ENCODE assay signal across 8 cellular contexts in the genomic region with DNA sequence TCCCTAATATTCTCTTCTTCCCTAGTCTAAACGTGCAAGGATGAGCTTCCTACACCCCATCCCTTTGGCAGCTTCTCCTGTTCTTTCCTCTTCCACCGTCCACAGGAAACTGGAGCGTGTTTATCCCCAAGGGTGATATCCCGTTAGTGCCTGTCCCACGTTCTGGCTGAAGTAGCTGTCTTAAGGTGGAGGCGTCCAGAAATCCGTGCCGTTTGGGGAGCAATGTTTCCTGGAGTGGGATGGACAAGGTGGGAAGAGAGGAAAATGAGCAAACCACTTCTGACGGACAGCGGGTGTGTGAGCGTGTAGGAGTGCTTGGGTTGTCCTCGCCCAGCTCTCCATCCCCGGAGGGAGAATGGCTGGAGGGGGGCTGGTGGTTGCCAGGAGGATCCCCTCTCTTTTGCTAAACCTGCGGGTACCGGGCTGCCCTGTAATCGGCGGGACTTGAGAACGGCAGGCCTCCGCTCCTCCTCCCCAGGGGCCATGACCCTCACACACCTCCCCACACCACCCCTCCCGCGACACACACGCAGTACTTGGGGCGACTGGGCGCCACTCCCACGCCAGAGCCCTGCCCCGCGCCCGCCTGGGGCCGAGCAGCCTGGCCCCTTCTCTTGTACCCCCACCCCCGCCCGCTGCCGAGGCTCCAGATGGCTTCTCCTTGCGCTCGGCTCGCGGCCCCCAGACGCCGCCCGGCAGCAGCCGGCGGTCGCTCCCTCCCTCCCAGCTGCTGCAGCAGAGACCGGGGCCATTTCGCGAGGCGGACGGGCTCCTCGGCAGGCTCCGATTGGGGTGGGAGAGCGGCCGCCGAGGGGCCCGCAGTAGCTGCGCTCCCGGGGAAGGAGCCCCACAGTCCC. TPM values are rescaled to one million over a fixed set of nuclear protein-coding genes. Genes with fewer than 3 reads are reported as not detected.
DNase-seq lines count a peak whose midpoint lies in the region; ATAC-seq and TF ChIP-seq lines count a peak whose summit lies in the region.

No MANE protein-coding gene starts in this region.

- CTCF ChIA-PET in OCI-LY7 (lab: Charles Lee; ENCODE audit: unreplicated experiment) (interaction anchor here (0.9 kb wide), 1 partner anchor 10 kb away, joined by 3 read pairs; no protein-coding TSS in a partner anchor), MCF 10A (lab: Yijun Ruan, JAX) (interaction anchor here (0.6 to 3.1 kb wide), 17 partner anchors 10 to 992 kb away, joined by 3 to 18 read pairs (median 4); a partner anchor contains a TSS)

- H3K36me3 ChIP-seq in OCI-LY7 (ENCODE audit: insufficient read depth, low read length) (no peaks in the 10 kb centered on the region), liver (ENCODE audit: control insufficient read depth in 4 of 4, insufficient read depth in 3 of 4, low read depth in 1 of 4, low read length in 3 of 4) (no peaks in the 10 kb centered on the region), stomach (no peaks in the 10 kb centered on the region)

- intact Hi-C loops in OCI-LY7 (cut with micrococcal nuclease; ENCODE audit: unreplicated experiment): no loop called here
- intact Hi-C loops in MCF 10A (cut with micrococcal nuclease): loop anchor here (1.0 to 10.0 kb wide), 4 partner anchors 32 to 1139 kb away; a partner anchor contains a TSS
- intact Hi-C loops in stomach (cut with DNase I; ENCODE audit: low total_unique reads): no loop called here

- no peak for TF ChIP-seq EP300 in stomach (IDR thresholded peaks at IDR 0.05)

- WGBS in liver: 4% methylated on average over 55 of the region's 55 CpGs
- 3 to 7% (median 5%) methylated on average over 20 to 54 of the region's 55 CpGs for WGBS in stomach, 5 donors

- H3K27me3 Mint-ChIP-seq in MCF 10A (ENCODE audit: insufficient read depth, unreplicated experiment): no peaks in the 10 kb centered on the region

- H3K36me3 Mint-ChIP-seq in MCF 10A (ENCODE audit: insufficient read depth, unreplicated experiment): no peaks in the 10 kb centered on the region

- no peaks in the 10 kb centered on the region for H4K20me1 ChIP-seq in OCI-LY7 (ENCODE audit: insufficient read depth, low read length)

- H3K4me3 ChIP-seq in GM12875 (ENCODE audit: low read depth, low read length) (peak overlapping the region; percentile 74), OCI-LY7 (ENCODE audit: low read depth, low read length, poor library complexity, severe bottlenecking) (peak overlapping the region; percentile 65), liver (ENCODE audit: low read depth in 1 of 3, low read length in 3 of 3) (peak overlapping the region in 2 of 3 donors; percentile 55 to 61), stomach (peak overlapping the region; percentile 65 to 80 (median 69))

- H3K27ac ChIP-seq in OCI-LY7 (ENCODE audit: low read depth, low read length, poor library complexity, severe bottlenecking) (no peak overlapping the region), liver (ENCODE audit: low read depth in 1 of 2, low read length in 2 of 2) (no peak overlapping the region), stomach (peak overlapping the region; percentile 51 to 86 (median 83))

- H3K9me3 Mint-ChIP-seq in MCF 10A (ENCODE audit: unreplicated experiment): no peaks in the 10 kb centered on the region

- H3K9ac ChIP-seq in liver (ENCODE audit: low read depth in 1 of 2, low read length in 2 of 2): no peak overlapping the region

- POLR2A ChIA-PET in OCI-LY7 (lab: Charles Lee) (no interaction called here), MCF 10A (lab: Yijun Ruan, JAX) (interaction anchor here (0.5 to 2.4 kb wide), 3 partner anchors 111 to 1348 kb away, joined by 3 to 9 read pairs (median 3); a partner anchor contains a TSS)

- H3K27ac Mint-ChIP-seq in MCF 10A (ENCODE audit: low read depth, unreplicated experiment): peak overlapping the region; percentile 83

- H3K9me3 ChIP-seq in OCI-LY7 (ENCODE audit: low read length) (no peaks in the 10 kb centered on the region), liver (ENCODE audit: control insufficient read depth in 4 of 4, low read length in 3 of 4) (peaks cover 0 to 2% (median under 1%) of the 10 kb centered on the region in 4 donors), stomach (peaks cover 3 to 13% (median 7%) of the 10 kb centered on the region in 4 donors)

- TF ChIP-seq RAD21 in liver (IDR thresholded peaks at IDR 0.05): no peak

- BruUV-seq in OCI-LY7 (replicated peaks; lab: Mats Ljungman, UMichigan): no TSS peak
- no TSS peak for BruUV-seq in MCF 10A (replicated peaks; lab: Mats Ljungman, UMichigan)

- H3K4me2 ChIP-seq in OCI-LY7 (ENCODE audit: low read length): peak overlapping the region; percentile 82

- no peaks in the 10 kb centered on the region for H3K9me2 ChIP-seq in OCI-LY7 (ENCODE audit: insufficient read depth, low read length)

- H3K4me1 ChIP-seq in OCI-LY7 (ENCODE audit: insufficient read depth, low read length, poor library complexity, severe bottlenecking) (peaks cover 10% of the 10 kb centered on the region), liver (ENCODE audit: control insufficient read depth in 4 of 4, insufficient read depth in 4 of 4, low read length in 3 of 4) (peaks cover 5 to 29% (median 25%) of the 10 kb centered on the region in 4 donors), stomach (peaks cover 24 to 46% (median 39%) of the 10 kb centered on the region in 4 donors)

- ATAC-seq in HG02759 (IDR thresholded peaks at IDR 0.05; ENCODE audit: unreplicated experiment): peak; percentile 60

- TF ChIP-seq CTCF in GM12875 (IDR thresholded peaks at IDR 0.05; ENCODE audit: borderline replicate concordance, insufficient read depth, low read depth, low read length): no peak
- TF ChIP-seq CTCF in OCI-LY7 (conservative IDR thresholded peaks at IDR 0.05; ENCODE audit: low read length): no peak
- TF ChIP-seq CTCF in MCF 10A (IDR thresholded peaks at IDR 0.05; ENCODE audit: unreplicated experiment): no peak
- no peak for TF ChIP-seq CTCF in liver (IDR thresholded peaks at IDR 0.05; ENCODE audit: low read depth, low read length, missing input control)
- TF ChIP-seq CTCF in stomach (IDR thresholded peaks at IDR 0.05): no peak

- peaks cover 24% of the 10 kb centered on the region for H3K4me1 Mint-ChIP-seq in MCF 10A (ENCODE audit: insufficient read depth, unreplicated experiment)

- no peak for TF ChIP-seq POLR2A in stomach (IDR thresholded peaks at IDR 0.05)

- H2AFZ ChIP-seq in OCI-LY7 (ENCODE audit: low read length): peak overlapping the region; percentile 86; the same call in 1 of the 2 replicates

- H3K4me3 Mint-ChIP-seq in MCF 10A (ENCODE audit: unreplicated experiment): peak overlapping the region; percentile 92

- no peaks in the 10 kb centered on the region for H3K79me2 ChIP-seq in OCI-LY7 (ENCODE audit: insufficient read depth, low read depth, low read length)

- DNase-seq in OCI-LY7 (ENCODE audit: low spot score) (no peak), MCF 10A (ENCODE audit: unreplicated experiment) (peak; percentile 20), stomach (no peak), NCI-H1930 (lab: John Stamatoyannopoulos, UW) (no peak), SHP77 (lab: John Stamatoyannopoulos, UW) (no peak)

- H3K27me3 ChIP-seq in liver (ENCODE audit: control insufficient read depth in 4 of 4, insufficient read depth in 4 of 4, low read length in 3 of 4) (peaks cover 0 to 20% (median 9%) of the 10 kb centered on the region in 4 donors), stomach (peaks cover 0 to 61% (median 36%) of the 10 kb centered on the region in 3 donors)

TF ChIP-seq in liver, 16 proteins besides CTCF, POLR2A, EP300 and RAD21:
- TF ChIP-seq RXRA (IDR thresholded peaks at IDR 0.05): no peak
- no peak for TF ChIP-seq HNF4A (conservative IDR thresholded peaks at IDR 0.05)
- no peak for TF ChIP-seq SP1 (IDR thresholded peaks at IDR 0.05)
- no peak for TF ChIP-seq GABPA (IDR thresholded peaks at IDR 0.05 in 1 of 2, conservative IDR thresholded peaks at IDR 0.05 in 1 of 2)
- TF ChIP-seq FOXA1 (IDR thresholded peaks at IDR 0.05): no peak
- TF ChIP-seq TAF1 (conservative IDR thresholded peaks at IDR 0.05): no peak
- TF ChIP-seq FOXA2 (IDR thresholded peaks at IDR 0.05): no peak
- no peak for TF ChIP-seq YY1 (IDR thresholded peaks at IDR 0.05)
- no peak for TF ChIP-seq NR2F2 (IDR thresholded peaks at IDR 0.05)
- no peak for TF ChIP-seq EGR1 (IDR thresholded peaks at IDR 0.05; ENCODE audit: low read depth in 2 of 2)
- no peak for TF ChIP-seq JUND (IDR thresholded peaks at IDR 0.05)
TF ChIP-seq in liver: peak in this region for 0.

RNA-seq across cellular contexts. Expression of a gene that starts 13.9 kb away (rescaled TPM):
- not detected in 2 replicates for total RNA-seq in OCI-LY7 (2014; rRNA removed; shearing (Covaris generic))
- total RNA-seq in OCI-LY7 (2022) (not detected in 2 replicates), MCF 10A (2022) (4.8 and 4.9 TPM in 2 replicates), liver (under 1 TPM; 0.05 to 0.08 TPM), stomach (10 to 100 TPM in 1 of 5 donors, 1 to 10 TPM in 3, not detected in 1; 1.6 to 22.8 (median 4.6) TPM)
- polyA plus RNA-seq in liver (under 1 TPM in 1 of 2 donors, not detected in 1; 0.14 TPM), stomach (1 to 10 TPM; 2.4 to 2.9 (median 2.5) TPM)

Comparison
In these comparisons a context has a peak if more than half of its experiments do, and no peak if none do; other contexts are left out.
1. H3K27ac ChIP-seq: peak in stomach (5 of 5); none in OCI-LY7 (single experiment) and liver (0 of 2).
2. Peak in every context shown above with its lines, with median percentiles within 50 percentile points of each other: H3K4me3 ChIP-seq.